10 cellular contexts compared by ENCODE assay signal in the genomic region with DNA sequence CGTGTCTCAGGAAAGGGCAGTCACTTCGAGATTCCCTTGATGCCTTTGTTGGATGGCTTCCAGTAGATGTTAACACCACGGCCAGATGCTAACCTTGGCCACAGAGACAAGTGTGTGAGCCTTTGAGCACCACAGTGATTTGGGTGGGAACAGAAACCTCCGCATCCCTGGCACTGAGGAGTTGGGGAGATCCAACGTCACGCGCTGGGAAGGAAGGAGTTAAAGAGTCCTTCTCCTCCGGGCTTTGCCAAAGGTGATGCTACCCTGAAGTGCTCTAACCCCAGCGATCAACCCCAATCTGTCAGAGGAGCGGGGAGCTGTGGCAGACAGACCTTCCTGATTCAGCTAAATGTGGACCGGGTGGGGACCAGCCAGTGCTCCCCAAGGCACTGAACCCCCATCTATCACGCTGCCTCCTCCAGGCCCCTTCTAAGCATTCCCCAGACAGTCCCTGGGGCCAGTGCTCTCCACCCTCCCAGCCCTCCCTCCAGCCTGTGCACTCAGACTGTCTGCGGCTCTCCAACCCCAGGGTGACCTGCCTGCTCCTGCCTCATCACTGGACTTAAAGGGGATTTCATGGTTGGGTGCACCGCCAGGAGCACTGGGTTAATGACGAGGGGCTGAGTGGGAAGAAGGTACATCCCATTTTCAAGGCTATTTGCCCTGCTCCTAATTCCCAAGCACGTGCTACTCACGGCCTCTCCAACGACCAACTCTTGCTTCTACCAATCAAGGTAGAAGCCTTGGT. TPM values are rescaled to one million over a fixed set of nuclear protein-coding genes. Genes with fewer than 3 reads are reported as not detected.
DNase-seq lines count a peak whose midpoint lies in the region; ATAC-seq and TF ChIP-seq lines count a peak whose summit lies in the region.
"Had no signal": no experiment of that assay in that cellular context is flagged by ENCODE, and none has a peak within 500 bp of the region (broad histone marks: within the 10 kb centered on the region; RNA-seq: fewer than 3 reads in every experiment).

No MANE protein-coding gene starts in this region.

- ATAC-seq in GM21717 (IDR thresholded peaks at IDR 0.05; ENCODE audit: unreplicated experiment) (peak; percentile 19), sciatic nerve (no peak)

- H3K9me3 ChIP-seq in SJCRH30 (replicated peaks), result no peaks in the 10 kb centered on the region

- no peak overlapping the region for H3K27ac ChIP-seq in SJCRH30
- H3K27ac ChIP-seq: skin epidermis had no signal

- peaks cover 22% of the 10 kb centered on the region for H3K27me3 Mint-ChIP-seq in nephron (ENCODE audit: low read depth)

- no peaks in the 10 kb centered on the region for H3K36me3 Mint-ChIP-seq in nephron (ENCODE audit: low read depth)
- H3K36me3 Mint-ChIP-seq: mesothelial cell of epicardium had no signal

- peak overlapping the region; percentile 59 to 80 (median 76) for H3K4me3 Mint-ChIP-seq in nephron
- H3K4me3 Mint-ChIP-seq: mesothelial cell of epicardium had no signal

- intact Hi-C loops in sciatic nerve (cut with DNase I), result no loop called here

- peak; percentile 15 to 34 for DNase-seq in SJCRH30
- no peak for DNase-seq in sciatic nerve (ENCODE audit: low spot score)
- DNase-seq in activated gamma-delta T cell (lab: John Stamatoyannopoulos, UW), result no peak
- no peak for DNase-seq in NCI-H187 treated with DMSO at 0.1 percent for 48 hours (lab: John Stamatoyannopoulos, UW)
- DNase-seq in NCI-H2227 (lab: John Stamatoyannopoulos, UW; ENCODE audit: unreplicated experiment), result no peak

- H3K4me3 ChIP-seq in GM12875 (ENCODE audit: low read depth, low read length) (peak overlapping the region; percentile 17), SJCRH30 (no peak overlapping the region)
- H3K4me3 ChIP-seq: skin epidermis had no signal

- no peaks in the 10 kb centered on the region for H3K9me3 Mint-ChIP-seq in nephron
- H3K9me3 Mint-ChIP-seq: mesothelial cell of epicardium had no signal

- no peaks in the 10 kb centered on the region for H3K36me3 ChIP-seq in SJCRH30

- peaks cover 41% of the 10 kb centered on the region for H3K4me1 Mint-ChIP-seq in nephron

- H3K4me1 ChIP-seq in SJCRH30, result 0 out of 2 replicates have a peak, but pooled peaks cover 5% of the 10 kb centered on the region

- no peaks in the 10 kb centered on the region for H3K27me3 ChIP-seq in SJCRH30

- peak overlapping the region in 2 of 3 experiments; percentile 43 to 75 for H3K27ac Mint-ChIP-seq in nephron
- H3K27ac Mint-ChIP-seq: mesothelial cell of epicardium had no signal

- TF ChIP-seq CTCF in GM12875 (IDR thresholded peaks at IDR 0.05; ENCODE audit: borderline replicate concordance, insufficient read depth, low read depth, low read length) (no peak), nephron (IDR thresholded peaks at IDR 0.05; ENCODE audit: unreplicated experiment in 3 of 3) (no peak)

RNA-seq across cellular contexts. Expression of gene ABR, which starts 3.2 kb away (rescaled TPM):
- 5.6 and 7.0 TPM in 2 replicates for total RNA-seq in SJCRH30 (2014; rRNA removed; shearing (Covaris generic))
- total RNA-seq in sciatic nerve, result 110 TPM

Comparison
In these comparisons a context has a peak if more than half of its experiments do, and no peak if none do; other contexts are left out.
1. DNase-seq: peak in SJCRH30 (2 of 2); none in sciatic nerve (single experiment), activated gamma-delta T cell (single experiment), NCI-H187 treated with DMSO at 0.1 percent for 48 hours (single experiment) and NCI-H2227 (single experiment).
2. RNA of gene ABR, which starts 3.2 kb away (total RNA-seq): 110 TPM in sciatic nerve (single experiment); 5.6 to 7.0 TPM in SJCRH30; every median in the first group is over 10 times any median in the second.